In genomic region chr5:105034335-105034734, GRCh38 we compare ENCODE assay signal across 18 cellular contexts.
DNase-seq lines count a peak whose midpoint lies in the region; ATAC-seq, FAIRE-seq and TF ChIP-seq lines count a peak whose summit lies in the region.
"Had no signal": no experiment of that assay in that cellular context is flagged by ENCODE, and none has a peak within 500 bp of the region (broad histone marks: within the 10 kb centered on the region; RNA-seq: fewer than 3 reads in every experiment).

No MANE protein-coding gene starts in this region.

- H3K79me2 ChIP-seq in K562 (ENCODE audit: control insufficient read depth, insufficient read depth, low read length) (no peaks in the 10 kb centered on the region), hepatocyte (no peaks in the 10 kb centered on the region), osteoblast (ENCODE audit: insufficient read depth, low read length) (no peaks in the 10 kb centered on the region)

- intact Hi-C loops in K562 (cut with micrococcal nuclease) (no loop called here), heart right ventricle (cut with DNase I) (no loop called here), Right ventricle myocardium inferior (cut with DNase I) (no loop called here)

- H3K4me2 ChIP-seq in K562 (ENCODE audit: insufficient read depth, low read length) (peak overlapping the region; percentile 14), hepatocyte (peak overlapping the region; percentile 16), osteoblast (ENCODE audit: insufficient read depth, low read length) (no peak overlapping the region)
- H3K4me2 ChIP-seq: A549, SK-N-SH had no signal

- H2AFZ ChIP-seq in K562 (ENCODE audit: low read depth, low read length) (no peak overlapping the region), hepatocyte (peak overlapping the region; percentile 14), osteoblast (ENCODE audit: low read length) (no peak overlapping the region)

- in situ Hi-C loops in K562 (cut with MboI) = no loop called here

- H3K9me3 Mint-ChIP-seq in CD8-positive, alpha-beta memory T cell = peaks cover 5 to 30% (median 8%) of the 10 kb centered on the region in 5 donors

- H3K36me3 ChIP-seq in CD8-positive, alpha-beta memory T cell (ENCODE audit: insufficient read depth, low read length) = no peaks in the 10 kb centered on the region
- no peaks in the 10 kb centered on the region for H3K36me3 ChIP-seq in K562 (ENCODE audit: control insufficient read depth, insufficient read depth, low read length)
- H3K36me3 ChIP-seq in hepatocyte (replicated peaks; ENCODE audit: insufficient read depth, low read depth) = no peaks in the 10 kb centered on the region
- no peaks in the 10 kb centered on the region for H3K36me3 ChIP-seq in heart right ventricle
- H3K36me3 ChIP-seq in osteoblast (ENCODE audit: insufficient read depth, low read length) = no peaks in the 10 kb centered on the region

- TF ChIP-seq RAD21 in K562 (CRISPR knock-in tag; conservative IDR thresholded peaks at IDR 0.05 in 1 of 2, IDR thresholded peaks at IDR 0.05 in 1 of 2) = no peak

- H3K4me1 Mint-ChIP-seq in CD8-positive, alpha-beta memory T cell = no peaks in the 10 kb centered on the region

- TF ChIP-seq EP300 in K562 (IDR thresholded peaks at IDR 0.05; ENCODE audit: low read length) = no peak; the same call in 1 of the 2 replicates

- TF ChIP-seq CTCF in K562 (IDR thresholded peaks at IDR 0.05 in 2 of 3, conservative IDR thresholded peaks at IDR 0.05 in 1 of 3; ENCODE audit: insufficient read depth in 2 of 3, low read depth in 1 of 3, low read length in 3 of 3) (no peak), hepatocyte (IDR thresholded peaks at IDR 0.05; ENCODE audit: poor library complexity) (no peak), heart right ventricle (IDR thresholded peaks at IDR 0.05) (no peak), osteoblast (IDR thresholded peaks at IDR 0.05; ENCODE audit: extremely low read depth, low read depth, low read length) (no peak)

- H3K4me1 ChIP-seq in CD8-positive, alpha-beta memory T cell (ENCODE audit: insufficient read depth, low read length) = no peaks in the 10 kb centered on the region
- H3K4me1 ChIP-seq in K562 (replicated peaks in 1 of 2; ENCODE audit: control insufficient read depth in 2 of 2, insufficient read depth in 2 of 2, low read length in 2 of 2) (0 out of 5 replicates have a peak, but pooled peaks cover 0 to 8% of the 10 kb centered on the region in 2 experiments), hepatocyte (ENCODE audit: insufficient read depth) (peaks cover 4% of the 10 kb centered on the region), heart right ventricle (no peaks in the 10 kb centered on the region), osteoblast (ENCODE audit: insufficient read depth, low read length) (no peaks in the 10 kb centered on the region)
- H3K4me1 ChIP-seq: A549 had no signal

- DNase-seq in CD8-positive, alpha-beta memory T cell = no peak
- DNase-seq in MV-4-11 (lab: John Stamatoyannopoulos, UW) = peak; percentile 23
- DNase-seq in K562 (ENCODE audit: extremely low read depth in 1 of 4, low spot score in 3 of 4) = peak in 1 of 4 experiments; percentile 1
- DNase-seq in hepatocyte (ENCODE audit: low spot score) = no peak
- DNase-seq in foreskin melanocyte = no peak
- no peak for DNase-seq in heart right ventricle
- no peak for DNase-seq in Right ventricle myocardium inferior (ENCODE audit: missing footprints)
- no peak for DNase-seq in osteoblast (ENCODE audit: insufficient read length, low spot score, missing footprints)
- DNase-seq: DMS153, H7, NCI-H1105 treated with DMSO at 0.1 percent for 48 hours, NCI-H1694 treated with DMSO at 0.1 percent for 48 hours, NCI-H446 treated with DMSO at 0.1 percent for 48 hours, NCI-H748 treated with DMSO at 0.1 percent for 48 hours had no signal

- no peaks in the 10 kb centered on the region for H3K9me2 ChIP-seq in hepatocyte (replicated peaks; ENCODE audit: insufficient read depth)
- H3K9me2 ChIP-seq: SK-N-SH had no signal

- no peak overlapping the region for H3K27ac Mint-ChIP-seq in CD8-positive, alpha-beta memory T cell

- no TSS peak for BruUV-seq in K562 (replicated peaks; lab: Mats Ljungman, UMichigan)

- H3K9me3 ChIP-seq in CD8-positive, alpha-beta memory T cell (ENCODE audit: low read length) = no peaks in the 10 kb centered on the region
- H3K9me3 ChIP-seq in K562 (replicated peaks; ENCODE audit: control insufficient read depth, insufficient read depth, low read depth, low read length) (no peaks in the 10 kb centered on the region), hepatocyte (ENCODE audit: low read depth) (no peaks in the 10 kb centered on the region), heart right ventricle (peaks cover 0 to 21% (median 0%) of the 10 kb centered on the region in 11 donors), osteoblast (ENCODE audit: low read depth, low read length) (no peaks in the 10 kb centered on the region)
- H3K9me3 ChIP-seq: A549, SK-N-SH had no signal

- H3K9ac ChIP-seq in K562 (ENCODE audit: insufficient read depth in 1 of 2, low read depth in 2 of 2, low read length in 2 of 2) = no peak overlapping the region
- H3K9ac ChIP-seq: SK-N-SH had no signal

- peak overlapping the region; percentile 20 for H3K27ac ChIP-seq in CD8-positive, alpha-beta memory T cell (ENCODE audit: low read depth, low read length)
- H3K27ac ChIP-seq in K562 (ENCODE audit: extremely low read depth, low read depth, low read length) (peak overlapping the region; percentile 55; the same call in 2 of the 3 replicates), hepatocyte (no peak overlapping the region), heart right ventricle (no peak overlapping the region), osteoblast (ENCODE audit: low read depth, low read length) (no peak overlapping the region)
- H3K27ac ChIP-seq: A549, C4-2B had no signal

- no peaks in the 10 kb centered on the region for H3K9me1 ChIP-seq in K562 (ENCODE audit: control insufficient read depth, insufficient read depth, low read length)

- FAIRE-seq in K562 (lab: Jason Lieb, UNC) = no peak
- FAIRE-seq: A549 had no signal

- no peak overlapping the region for H3K4me3 Mint-ChIP-seq in CD8-positive, alpha-beta memory T cell

- no peaks in the 10 kb centered on the region for H3K27me3 Mint-ChIP-seq in CD8-positive, alpha-beta memory T cell

- peak; percentile 71 for ATAC-seq in K562
- no peak for ATAC-seq in heart right ventricle
- ATAC-seq in Right ventricle myocardium inferior = no peak
- ATAC-seq: A549, Panc1 had no signal

- no peaks in the 10 kb centered on the region for H4K20me1 ChIP-seq in K562 (replicated peaks; ENCODE audit: control insufficient read depth, insufficient read depth, low read length)
- no peaks in the 10 kb centered on the region for H4K20me1 ChIP-seq in hepatocyte (ENCODE audit: insufficient read depth, poor library complexity, severe bottlenecking)
- no peaks in the 10 kb centered on the region for H4K20me1 ChIP-seq in osteoblast (ENCODE audit: insufficient read depth, low read length)

- POLR2A ChIA-PET in CD8-positive, alpha-beta memory T cell (lab: Charles Lee) = no interaction called here
- POLR2A ChIA-PET in K562 (lab: Yijun Ruan, JAX) = interaction anchor here (0.6 kb wide), 1 partner anchor 86 kb away, joined by 3 read pairs; no protein-coding TSS in a partner anchor

- no peak for TF ChIP-seq POLR2A in K562 (conservative IDR thresholded peaks at IDR 0.05)

- no peaks in the 10 kb centered on the region for H3K27me3 ChIP-seq in CD8-positive, alpha-beta memory T cell (ENCODE audit: insufficient read depth, low read length, poor library complexity, severe bottlenecking)
- H3K27me3 ChIP-seq in K562 (ENCODE audit: control insufficient read depth in 2 of 2, insufficient read depth in 2 of 2, low read length in 2 of 2) = no peaks in the 10 kb centered on the region
- no peaks in the 10 kb centered on the region for H3K27me3 ChIP-seq in hepatocyte
- H3K27me3 ChIP-seq in heart right ventricle = no peaks in the 10 kb centered on the region
- H3K27me3 ChIP-seq in osteoblast (ENCODE audit: insufficient read depth, low read length) = no peaks in the 10 kb centered on the region

- no peaks in the 10 kb centered on the region for H3K36me3 Mint-ChIP-seq in CD8-positive, alpha-beta memory T cell

- no peak overlapping the region for H3K4me3 ChIP-seq in CD8-positive, alpha-beta memory T cell (ENCODE audit: low read length)
- no peak overlapping the region for H3K4me3 ChIP-seq in K562
- no peak overlapping the region for H3K4me3 ChIP-seq in hepatocyte
- H3K4me3 ChIP-seq in heart right ventricle = no peak overlapping the region
- H3K4me3 ChIP-seq in osteoblast (ENCODE audit: insufficient read depth, low read length) = no peak overlapping the region
- H3K4me3 ChIP-seq: A549 had no signal

- CTCF ChIA-PET in CD8-positive, alpha-beta memory T cell (lab: Charles Lee) = no interaction called here
- CTCF ChIA-PET in K562 (lab: Yijun Ruan, JAX; ENCODE audit: low intra/inter-chr PET ratio) = no interaction called here

TF ChIP-seq in K562, 482 proteins besides CTCF, POLR2A, EP300 and RAD21 (continues in another document):
- TF ChIP-seq IRF9 (tag; IDR thresholded peaks at IDR 0.05) = peak; percentile 44; the same call in 1 of the 2 replicates
- TF ChIP-seq TRIM24 (IDR thresholded peaks at IDR 0.05) = peak in 1 of 2 experiments; percentile 40; a peak in 1 of 4 replicates
- TF ChIP-seq TCFL5 (CRISPR knock-in tag; conservative IDR thresholded peaks at IDR 0.05) = no peak
- 0 out of 2 replicates have a peak, but pooled peaks have one; percentile 45 for TF ChIP-seq ZNF584 (CRISPR knock-in tag; IDR thresholded peaks at IDR 0.05; ENCODE audit: low read depth)
- TF ChIP-seq, protein P1, sequence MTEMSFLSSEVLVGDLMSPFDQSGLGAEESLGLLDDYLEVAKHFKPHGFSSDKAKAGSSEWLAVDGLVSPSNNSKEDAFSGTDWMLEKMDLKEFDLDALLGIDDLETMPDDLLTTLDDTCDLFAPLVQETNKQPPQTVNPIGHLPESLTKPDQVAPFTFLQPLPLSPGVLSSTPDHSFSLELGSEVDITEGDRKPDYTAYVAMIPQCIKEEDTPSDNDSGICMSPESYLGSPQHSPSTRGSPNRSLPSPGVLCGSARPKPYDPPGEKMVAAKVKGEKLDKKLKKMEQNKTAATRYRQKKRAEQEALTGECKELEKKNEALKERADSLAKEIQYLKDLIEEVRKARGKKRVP (CRISPR knock-in tag; IDR thresholded peaks at IDR 0.05) = peak; percentile 79
- TF ChIP-seq SAFB2 (IDR thresholded peaks at IDR 0.05; ENCODE audit: borderline replicate concordance, low read depth, low read length, severe bottlenecking) = no peak

Comparison
In these comparisons a context has a peak if more than half of its experiments do, and no peak if none do; other contexts are left out.
1. H3K27ac ChIP-seq: peak in CD8-positive, alpha-beta memory T cell (single experiment) and K562 (single experiment); none in hepatocyte (single experiment), heart right ventricle (0 of 10) and osteoblast (single experiment).